12 cellular contexts compared by ENCODE assay signal in genomic region chr11:67407700-67408163, GRCh38. TPM values are rescaled to one million over a fixed set of nuclear protein-coding genes. Genes with fewer than 3 reads are reported as not detected.
A peak's percentile ranks its signal among the peaks of the same experiment; 100 is the strongest.
DNase-seq lines count a peak whose midpoint lies in the region; ATAC-seq and TF ChIP-seq lines count a peak whose summit lies in the region.
"Had no signal": no experiment of that assay in that cellular context is flagged by ENCODE, and none has a peak within 500 bp of the region (broad histone marks: within the 10 kb centered on the region; RNA-seq: fewer than 3 reads in every experiment).

No MANE protein-coding gene starts in this region.

- peak overlapping the region; percentile 99 for H3K9ac ChIP-seq in DND-41 (ENCODE audit: low read depth, low read length)

- 55 to 70% (median 66%) methylated on average over 11 to 12 of the region's 12 CpGs for WGBS in spleen, 5 donors

- H3K4me1 ChIP-seq in DND-41 (ENCODE audit: insufficient read depth, low read length) (peaks cover 98% of the 10 kb centered on the region), Peyer's patch (peaks cover 0 to 66% (median 46%) of the 10 kb centered on the region in 4 donors), spleen (peaks cover 46 to 100% (median 93%) of the 10 kb centered on the region in 6 donors)

- H3K4me2 ChIP-seq in DND-41 (ENCODE audit: insufficient read depth, low read length), result peak overlapping the region; percentile 82

- H3K9me3 ChIP-seq in DND-41 (ENCODE audit: insufficient read depth, low read length, severe bottlenecking) (no peaks in the 10 kb centered on the region), Peyer's patch (no peaks in the 10 kb centered on the region), spleen (no peaks in the 10 kb centered on the region)

- H3K36me3 ChIP-seq in DND-41 (ENCODE audit: insufficient read depth, low read length) (peaks cover 42% of the 10 kb centered on the region), Peyer's patch (no peaks in the 10 kb centered on the region), spleen (peaks cover 0 to 50% (median 6%) of the 10 kb centered on the region in 6 donors)

- intact Hi-C loops in spleen (cut with DNase I; ENCODE audit: low total_unique reads), result no loop called here

- H3K27me3 ChIP-seq in DND-41 (ENCODE audit: insufficient read depth, low read length, poor library complexity) (no peaks in the 10 kb centered on the region), Peyer's patch (no peaks in the 10 kb centered on the region), spleen (replicated peaks in 1 of 7) (peaks cover 0 to 34% (median 0%) of the 10 kb centered on the region in 7 donors)

- TF ChIP-seq POLR2A in Peyer's patch (IDR thresholded peaks at IDR 0.05) (no peak), spleen (IDR thresholded peaks at IDR 0.05) (no peak)

- peak overlapping the region in 1 of 2 experiments; percentile 86; a peak in 2 of 4 replicates for H3K4me3 ChIP-seq in DND-41 (ENCODE audit: low read depth in 1 of 2, low read length in 2 of 2)
- peak overlapping the region in 1 of 4 donors; percentile 28 for H3K4me3 ChIP-seq in Peyer's patch
- H3K4me3 ChIP-seq in spleen, result peak overlapping the region in 4 of 8 donors; percentile 18 to 75 (median 32)

- no peak for ATAC-seq in DND-41 (ENCODE audit: insufficient read depth, low read depth)
- ATAC-seq in left lobe of liver, result no peak

- TF ChIP-seq CTCF in DND-41 (IDR thresholded peaks at IDR 0.05; ENCODE audit: borderline replicate concordance, extremely low read depth, low read length, poor library complexity, severe bottlenecking) (no peak), Peyer's patch (IDR thresholded peaks at IDR 0.05) (peak in 1 of 6 experiments; percentile 12), spleen (IDR thresholded peaks at IDR 0.05 in 8 of 11, conservative IDR thresholded peaks at IDR 0.05 in 3 of 11) (no peak)

- peaks cover 54% of the 10 kb centered on the region for H3K79me2 ChIP-seq in DND-41 (ENCODE audit: insufficient read depth, low read length)

- DNase-seq in DND-41 (peak; percentile 17), Peyer's patch (peak in 1 of 3 donors; percentile 45), caudate nucleus (lab: John Stamatoyannopoulos, UW) (no peak), spleen (no peak), left lobe of liver (ENCODE audit: low spot score) (no peak), NCI-H446 treated with DMSO at 0.1 percent for 48 hours (lab: John Stamatoyannopoulos, UW) (no peak), islet precursor cell (no peak)
- DNase-seq: foreskin fibroblast; GF-D8; IMR-90; stimulated activated CD8-positive, alpha-beta memory T cell treated with anti-CD3 and anti-CD28 coated beads, Interleukin-4, amount 100 ng/mL, for 48 hours had no signal

- no peaks in the 10 kb centered on the region; the same call in 1 of the 2 replicates for H4K20me1 ChIP-seq in DND-41 (ENCODE audit: insufficient read depth, low read length)

- no peak overlapping the region for H2AFZ ChIP-seq in DND-41 (ENCODE audit: low read depth, low read length)

- peak overlapping the region; percentile 89 for H3K27ac ChIP-seq in DND-41 (ENCODE audit: low read length)
- peak overlapping the region; percentile 68 to 91 (median 78) for H3K27ac ChIP-seq in Peyer's patch
- H3K27ac ChIP-seq in caudate nucleus (ENCODE audit: low read depth, low read length), result peak overlapping the region; percentile 99
- H3K27ac ChIP-seq in spleen, result peak overlapping the region; percentile 65 to 99 (median 96)

RNA-seq across cellular contexts. Expression of gene TBC1D10C, which starts 3.8 kb away (rescaled TPM):
- total RNA-seq in Peyer's patch, result 10 to 100 TPM in 2 of 4 donors, 1 to 10 TPM in 2; 5.6 to 53.6 (median 9.3) TPM
- total RNA-seq in spleen, result 100 to 1,000 TPM in 4 of 7 donors, 10 to 100 TPM in 3; 66.3 to 132 (median 101) TPM
- 100 to 1,000 TPM; 174 to 270 (median 196) TPM for polyA plus RNA-seq in spleen
- 1.1 TPM for total RNA-seq in left lobe of liver
- total RNA-seq: pulmonary artery endothelial cell had no signal

RNA-seq across cellular contexts. Expression of gene PPP1CA, which starts 6.1 kb away (rescaled TPM):
- total RNA-seq in Peyer's patch (100 to 1,000 TPM; 156 to 213 (median 177) TPM), spleen (100 to 1,000 TPM; 147 to 192 (median 157) TPM), left lobe of liver (63.1 TPM)
- polyA plus RNA-seq in spleen, result 100 to 1,000 TPM; 152 to 207 (median 170) TPM

RNA-seq across cellular contexts. Expression of gene CARNS1, which starts 7.7 kb away (rescaled TPM):
- total RNA-seq in Peyer's patch (1 to 10 TPM in 1 of 4 donors, under 1 TPM in 2, not detected in 1; 0.54 to 1.2 (median 0.83) TPM), spleen (1 to 10 TPM; 1.9 to 4.4 (median 2.1) TPM), left lobe of liver (0.28 TPM)
- polyA plus RNA-seq in spleen, result 1 to 10 TPM; 1.0 to 2.0 (median 1.8) TPM

RNA-seq across cellular contexts. Expression of gene RAD9A, which starts 15.9 kb away (rescaled TPM):
- total RNA-seq in Peyer's patch (10 to 100 TPM; 37.0 to 73.4 (median 61.6) TPM), spleen (10 to 100 TPM; 21.6 to 37.5 (median 29.7) TPM), left lobe of liver (14.9 TPM)
- 10 to 100 TPM; 18.2 to 44.8 (median 37.1) TPM for polyA plus RNA-seq in spleen

RNA-seq across cellular contexts. Expression of gene RPS6KB2, which starts 20.6 kb away (rescaled TPM):
- total RNA-seq in Peyer's patch (10 to 100 TPM; 58.0 to 88.3 (median 63.5) TPM), spleen (10 to 100 TPM; 51.5 to 65.4 (median 55.4) TPM), left lobe of liver (31.5 TPM)
- polyA plus RNA-seq in spleen, result 10 to 100 TPM; 39.5 to 95.0 (median 53.8) TPM
